ENCODE assay signal across 22 cellular contexts in the genomic region with DNA sequence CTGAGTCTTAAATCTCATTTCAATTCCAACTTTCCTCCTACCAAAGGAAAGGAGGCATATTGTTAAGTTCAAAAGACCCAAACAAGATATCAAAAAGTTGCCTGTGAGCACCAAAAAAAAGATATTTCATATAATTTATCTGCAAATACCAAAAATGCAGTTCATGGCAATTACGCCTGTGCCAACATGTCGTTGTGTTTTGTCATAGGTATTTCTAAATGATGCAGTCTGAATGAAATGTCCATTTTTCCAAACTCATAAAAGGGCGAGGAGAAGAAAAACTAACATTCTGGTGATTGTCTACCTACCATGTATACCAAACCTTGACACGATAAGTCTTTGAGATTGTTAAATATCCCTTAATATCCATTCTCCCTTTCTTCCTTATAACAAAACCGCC.
"Had no signal": no experiment of that assay in that cellular context is flagged by ENCODE, and none has a peak within 500 bp of the region (broad histone marks: within the 10 kb centered on the region; RNA-seq: fewer than 3 reads in every experiment).

No MANE protein-coding gene starts in this region.

- H3K27me3 ChIP-seq: Peyer's patch, SJCRH30 had no signal

- H3K9me3 ChIP-seq: Peyer's patch, SJCRH30 had no signal

- H3K36me3 ChIP-seq: Peyer's patch, SJCRH30 had no signal

- DNase-seq: IMR-90, Kasumi-1, KG1, MM.1S, NCI-H1092 treated with DMSO at 0.1 percent for 48 hours, NCI-H1436, NCI-H187, NCI-H2029, NCI-H2171 treated with DMSO at 0.1 percent for 48 hours, NCI-H2227 treated with DMSO at 0.1 percent for 48 hours, NCI-H446, NCI-H510A, NCI-H524 treated with DMSO at 0.1 percent for 48 hours, NCI-H69, NCI-H774, PC-3, Peyer's patch, SHP77 treated with DMSO at 0.1 percent for 48 hours, SJCRH30 had no signal

- ATAC-seq: HepG2, PC-3, Right ventricle myocardium inferior, SK-N-SH treated with all-trans-retinoic acid at 6 μM for 48 hours had no signal

- H3K27ac ChIP-seq: Peyer's patch, SJCRH30 had no signal

- H3K4me3 ChIP-seq: Peyer's patch, SJCRH30 had no signal
